In the genomic region with DNA sequence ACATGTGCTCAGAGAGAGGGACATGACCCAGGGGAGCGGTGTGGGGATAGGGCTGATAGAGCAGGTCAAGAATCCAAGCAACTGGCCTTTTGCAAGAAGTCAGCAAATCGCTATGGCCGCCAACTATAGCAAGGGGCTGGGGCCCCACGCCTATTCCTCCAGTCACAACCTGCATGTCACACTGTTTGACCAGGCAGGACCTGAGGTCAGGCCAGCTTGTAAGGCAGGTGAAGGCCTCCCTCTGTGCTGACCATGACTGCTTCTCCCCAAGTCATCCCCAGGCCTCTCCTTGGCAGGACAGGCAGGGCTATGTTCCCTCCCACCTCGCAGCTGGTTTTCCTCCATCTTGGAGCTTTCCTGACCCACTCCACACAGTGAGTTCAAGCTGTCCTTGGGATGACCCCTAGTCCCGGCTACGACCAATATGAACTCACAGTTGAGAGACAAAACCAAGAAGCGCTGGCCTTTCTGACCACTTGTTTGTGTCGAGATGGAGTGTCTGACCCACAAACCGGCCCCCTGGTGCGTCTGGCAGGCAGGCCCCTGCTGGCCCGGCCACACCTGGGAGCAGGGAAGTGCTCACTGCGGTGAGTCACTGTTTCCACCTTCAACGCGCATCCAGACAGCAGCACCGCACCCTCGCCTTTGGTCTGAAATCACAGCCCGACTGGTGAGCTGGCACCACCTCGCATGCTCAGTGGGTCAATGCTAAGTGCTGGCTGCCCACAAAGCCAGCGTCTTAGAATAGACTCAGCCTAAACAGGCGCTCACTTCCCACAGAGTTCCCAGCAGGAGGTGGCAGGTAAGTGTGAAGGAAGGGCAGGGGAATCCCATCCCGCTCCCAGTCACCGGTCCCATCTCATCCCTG, we compare ENCODE assay signal across 1 cellular context.
A peak's percentile ranks its signal among the peaks of the same experiment; 100 is the strongest.
TF ChIP-seq lines count a peak whose summit lies in the region.

No MANE protein-coding gene starts in this region.

TF ChIP-seq in Ishikawa, 13 proteins besides CTCF, POLR2A, EP300 and RAD21 (continued from another document):
- TF ChIP-seq, protein P1, sequence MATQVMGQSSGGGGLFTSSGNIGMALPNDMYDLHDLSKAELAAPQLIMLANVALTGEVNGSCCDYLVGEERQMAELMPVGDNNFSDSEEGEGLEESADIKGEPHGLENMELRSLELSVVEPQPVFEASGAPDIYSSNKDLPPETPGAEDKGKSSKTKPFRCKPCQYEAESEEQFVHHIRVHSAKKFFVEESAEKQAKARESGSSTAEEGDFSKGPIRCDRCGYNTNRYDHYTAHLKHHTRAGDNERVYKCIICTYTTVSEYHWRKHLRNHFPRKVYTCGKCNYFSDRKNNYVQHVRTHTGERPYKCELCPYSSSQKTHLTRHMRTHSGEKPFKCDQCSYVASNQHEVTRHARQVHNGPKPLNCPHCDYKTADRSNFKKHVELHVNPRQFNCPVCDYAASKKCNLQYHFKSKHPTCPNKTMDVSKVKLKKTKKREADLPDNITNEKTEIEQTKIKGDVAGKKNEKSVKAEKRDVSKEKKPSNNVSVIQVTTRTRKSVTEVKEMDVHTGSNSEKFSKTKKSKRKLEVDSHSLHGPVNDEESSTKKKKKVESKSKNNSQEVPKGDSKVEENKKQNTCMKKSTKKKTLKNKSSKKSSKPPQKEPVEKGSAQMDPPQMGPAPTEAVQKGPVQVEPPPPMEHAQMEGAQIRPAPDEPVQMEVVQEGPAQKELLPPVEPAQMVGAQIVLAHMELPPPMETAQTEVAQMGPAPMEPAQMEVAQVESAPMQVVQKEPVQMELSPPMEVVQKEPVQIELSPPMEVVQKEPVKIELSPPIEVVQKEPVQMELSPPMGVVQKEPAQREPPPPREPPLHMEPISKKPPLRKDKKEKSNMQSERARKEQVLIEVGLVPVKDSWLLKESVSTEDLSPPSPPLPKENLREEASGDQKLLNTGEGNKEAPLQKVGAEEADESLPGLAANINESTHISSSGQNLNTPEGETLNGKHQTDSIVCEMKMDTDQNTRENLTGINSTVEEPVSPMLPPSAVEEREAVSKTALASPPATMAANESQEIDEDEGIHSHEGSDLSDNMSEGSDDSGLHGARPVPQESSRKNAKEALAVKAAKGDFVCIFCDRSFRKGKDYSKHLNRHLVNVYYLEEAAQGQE (IDR thresholded peaks at IDR 0.05; ENCODE audit: low read depth) = no peak
- 0 out of 2 replicates have a peak, but pooled peaks have one; percentile 41 for TF ChIP-seq CREB1 (IDR thresholded peaks at IDR 0.05; ENCODE audit: low read depth)
- no peak; the same call in 1 of the 2 replicates for TF ChIP-seq CEBPB (IDR thresholded peaks at IDR 0.05)
- no peak for TF ChIP-seq EGR1 (IDR thresholded peaks at IDR 0.05)
- TF ChIP-seq TEAD4 (IDR thresholded peaks at IDR 0.05) = peak; percentile 98
- TF ChIP-seq FOXM1 (IDR thresholded peaks at IDR 0.05; ENCODE audit: borderline replicate concordance, low read depth) = peak; percentile 99
- peak; percentile 100 for TF ChIP-seq TCF12 (IDR thresholded peaks at IDR 0.05; ENCODE audit: low read depth)
